Comparison of ENCODE assay signal across 23 cellular contexts in the genomic region with DNA sequence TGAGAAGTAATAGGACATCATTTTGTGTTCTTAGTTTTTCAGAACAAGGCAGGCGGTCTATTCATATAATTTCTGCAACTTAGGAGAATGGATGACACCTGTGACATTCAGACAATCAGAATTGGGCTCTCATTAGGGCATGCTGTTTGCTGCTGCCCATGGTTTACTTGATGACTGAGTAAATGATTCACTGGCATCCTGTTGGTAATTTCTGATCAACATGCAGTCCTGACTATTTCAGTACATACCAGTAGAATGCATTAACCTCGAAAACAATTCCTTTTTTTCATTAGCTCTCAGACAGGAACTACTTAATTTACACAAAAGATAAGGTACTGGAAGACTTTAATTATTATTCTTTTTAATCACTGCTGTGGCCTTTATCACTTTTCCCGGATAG.
A peak's percentile ranks its signal among the peaks of the same experiment; 100 is the strongest.
DNase-seq lines count a peak whose midpoint lies in the region; TF ChIP-seq lines count a peak whose summit lies in the region.
"Had no signal": no experiment of that assay in that cellular context is flagged by ENCODE, and none has a peak within 500 bp of the region (broad histone marks: within the 10 kb centered on the region; RNA-seq: fewer than 3 reads in every experiment).

No MANE protein-coding gene starts in this region.

- H4K20me1 ChIP-seq in H9 (ENCODE audit: control insufficient read depth, insufficient read depth, insufficient read length), result no peaks in the 10 kb centered on the region
- H4K20me1 ChIP-seq: BLaER1 had no signal

- no peaks in the 10 kb centered on the region for H3K27me3 ChIP-seq in H9 (ENCODE audit: insufficient read depth, low read length)
- H3K27me3 ChIP-seq: BE2C, BLaER1 had no signal

- no peak overlapping the region for H4K5ac ChIP-seq in H9 (ENCODE audit: insufficient read length, low read depth, low read length)

- H4K91ac ChIP-seq in H9 (ENCODE audit: insufficient read length, low read depth, low read length), result no peak overlapping the region

- H3T11ph ChIP-seq in H9 (ENCODE audit: low read length), result no peak overlapping the region

- no peaks in the 10 kb centered on the region for H3K79me2 ChIP-seq in H9 (ENCODE audit: insufficient read depth, low read length)

- H3K4me3 ChIP-seq in epithelial cell of esophagus (ENCODE audit: low read length), result no peak overlapping the region
- H3K4me3 ChIP-seq: BLaER1, GM12878 had no signal

- H3K4ac ChIP-seq in H9 (ENCODE audit: low read depth, low read length), result no peak overlapping the region

- no peak overlapping the region for H3K9ac ChIP-seq in H9 (ENCODE audit: extremely low read depth, insufficient read length, low read length)
- H3K9ac ChIP-seq: BLaER1 had no signal

- H3K56ac ChIP-seq in H9 (ENCODE audit: insufficient read length, low read depth, low read length), result no peak overlapping the region

- no peak overlapping the region for H2BK20ac ChIP-seq in H9 (ENCODE audit: low read depth, low read length, poor library complexity, severe bottlenecking)

- H3K23ac ChIP-seq in H9 (ENCODE audit: insufficient read length, low read depth, low read length), result no peak overlapping the region

- H3K4me3 Mint-ChIP-seq in H9 (no peak overlapping the region), endothelial cell (ENCODE audit: unreplicated experiment) (no peak overlapping the region)
- H3K4me3 Mint-ChIP-seq: CD14-positive monocyte; CD4-positive, alpha-beta memory T cell; CD4-positive, CD25-positive, alpha-beta regulatory T cell; CD8-positive, alpha-beta memory T cell had no signal

- H3K4me1 Mint-ChIP-seq in H9 (no peaks in the 10 kb centered on the region), endothelial cell (ENCODE audit: unreplicated experiment) (no peaks in the 10 kb centered on the region)
- H3K4me1 Mint-ChIP-seq: CD14-positive monocyte; CD4-positive, alpha-beta memory T cell; CD4-positive, CD25-positive, alpha-beta regulatory T cell; CD8-positive, alpha-beta memory T cell had no signal

- H2BK15ac ChIP-seq in H9 (ENCODE audit: low read depth, low read length), result no peak overlapping the region

- TF ChIP-seq CTCF in epithelial cell of esophagus (IDR thresholded peaks at IDR 0.05; ENCODE audit: insufficient read depth, low read depth, low read length, missing control alignments) (no peak), H9 (conservative IDR thresholded peaks at IDR 0.05) (no peak), endothelial cell (IDR thresholded peaks at IDR 0.05; ENCODE audit: unreplicated experiment) (no peak)

- no peak overlapping the region for H4K8ac ChIP-seq in H9 (replicated peaks; ENCODE audit: insufficient read length, low read depth, low read length)

- H3K9me3 Mint-ChIP-seq in H9 (peaks cover 0 to 8% of the 10 kb centered on the region in 2 experiments; a peak in 2 of 5 replicates), endothelial cell (ENCODE audit: unreplicated experiment) (no peaks in the 10 kb centered on the region)

- no peak overlapping the region for H3K14ac ChIP-seq in H9 (ENCODE audit: insufficient read depth, low read length)

- H3K4me1 ChIP-seq in H9 (ENCODE audit: insufficient read depth, low read length), result no peaks in the 10 kb centered on the region
- H3K4me1 ChIP-seq: BE2C, BLaER1 had no signal

- H3K27me3 Mint-ChIP-seq in H9 (ENCODE audit: low read depth) (no peaks in the 10 kb centered on the region), endothelial cell (ENCODE audit: unreplicated experiment) (no peaks in the 10 kb centered on the region)
- H3K27me3 Mint-ChIP-seq: CD4-positive, alpha-beta memory T cell; CD4-positive, CD25-positive, alpha-beta regulatory T cell; CD8-positive, alpha-beta memory T cell had no signal

- no peaks in the 10 kb centered on the region for H3K23me2 ChIP-seq in H9 (ENCODE audit: insufficient read length, low read depth, low read length, poor library complexity, severe bottlenecking)

- no peak overlapping the region for H2AK5ac ChIP-seq in H9 (ENCODE audit: insufficient read length, low read length)

- no peak overlapping the region for H2BK12ac ChIP-seq in H9 (ENCODE audit: insufficient read length, low read depth, low read length)

- H3K4me2 ChIP-seq in H9 (ENCODE audit: insufficient read depth, insufficient read length, low read length), result no peak overlapping the region
- H3K4me2 ChIP-seq: BLaER1 had no signal

- H3K27ac ChIP-seq in H9 (ENCODE audit: insufficient read length, low read depth, low read length), result no peak overlapping the region
- H3K27ac ChIP-seq: BLaER1 had no signal

- H3K79me1 ChIP-seq in H9 (ENCODE audit: insufficient read depth, low read depth, low read length, poor library complexity, severe bottlenecking), result no peaks in the 10 kb centered on the region

- H3K18ac ChIP-seq in H9 (ENCODE audit: insufficient read length, low read depth, low read length), result no peak overlapping the region

- no peak overlapping the region for H2BK120ac ChIP-seq in H9 (ENCODE audit: low read depth, low read length, poor library complexity, severe bottlenecking)

- H2AFZ ChIP-seq in H9 (ENCODE audit: low read length), result no peak overlapping the region

- H2BK5ac ChIP-seq in H9 (ENCODE audit: insufficient read length, low read length), result no peak overlapping the region

- H3K36me3 Mint-ChIP-seq in H9 (ENCODE audit: insufficient read depth in 1 of 3, low read depth in 3 of 3), result no peaks in the 10 kb centered on the region; a peak in 1 of 7 replicates
- H3K36me3 Mint-ChIP-seq in endothelial cell (ENCODE audit: low read depth, unreplicated experiment), result no peaks in the 10 kb centered on the region
- H3K36me3 Mint-ChIP-seq: CD14-positive monocyte; CD4-positive, alpha-beta memory T cell; CD4-positive, CD25-positive, alpha-beta regulatory T cell; CD8-positive, alpha-beta memory T cell had no signal

- no CpG with 5 or more reads among the region's 3 CpGs for WGBS in H9 (ENCODE audit: extremely low coverage, insufficient read length, low lambda C conversion rate)

- H3K27ac Mint-ChIP-seq in H9 (no peak overlapping the region), endothelial cell (ENCODE audit: unreplicated experiment) (no peak overlapping the region)
- H3K27ac Mint-ChIP-seq: CD14-positive monocyte; CD4-positive, alpha-beta memory T cell; CD4-positive, CD25-positive, alpha-beta regulatory T cell; CD8-positive, alpha-beta memory T cell had no signal

- DNase-seq in RKO (ENCODE audit: low spot score) (peak; percentile 30), epithelial cell of esophagus (ENCODE audit: low read depth) (peak; percentile 31), H9 (no peak), endothelial cell (ENCODE audit: low spot score) (no peak)
- DNase-seq in stimulated activated CD4-positive, alpha-beta T cell treated with anti-CD3 and anti-CD28 coated beads, Interleukin-15, amount 100 ng/mL, for 24 hours, result no peak
- DNase-seq: 8988T; ACHN; BE2C; C1 segment of cervical spinal cord; CD4-positive, alpha-beta memory T cell; CD4-positive, CD25-positive, alpha-beta regulatory T cell; CD8-positive, alpha-beta memory T cell; COR-L47; DMS 273 treated with DMSO at 0.1 percent for 48 hours; DMS153; DMS53; DMS79; DND-41; EL; GDM1 had no signal

- H3K9me3 ChIP-seq in H9 (ENCODE audit: control insufficient read depth, low read depth, low read length), result no peaks in the 10 kb centered on the region
- H3K9me3 ChIP-seq: BE2C, BLaER1 had no signal

Comparison
In these comparisons a context has a peak if more than half of its experiments do, and no peak if none do; other contexts are left out.
1. DNase-seq: peak in RKO (single experiment) and epithelial cell of esophagus (single experiment); none in H9 (single experiment), endothelial cell (single experiment) and stimulated activated CD4-positive, alpha-beta T cell treated with anti-CD3 and anti-CD28 coated beads, Interleukin-15, amount 100 ng/mL, for 24 hours (single experiment).